10 cellular contexts compared by ENCODE assay signal in genomic region chr1:205247130-205247921, GRCh38. TPM values are rescaled to one million over a fixed set of nuclear protein-coding genes. Genes with fewer than 3 reads are reported as not detected.
A peak's percentile ranks its signal among the peaks of the same experiment; 100 is the strongest.
DNase-seq lines count a peak whose midpoint lies in the region; ATAC-seq lines count a peak whose summit lies in the region.
"Had no signal": no experiment of that assay in that cellular context is flagged by ENCODE, and none has a peak within 500 bp of the region (broad histone marks: within the 10 kb centered on the region; RNA-seq: fewer than 3 reads in every experiment).

No MANE protein-coding gene starts in this region.

- ATAC-seq in GM21576 (IDR thresholded peaks at IDR 0.05; ENCODE audit: unreplicated experiment) (no peak), HG02571 (IDR thresholded peaks at IDR 0.05; ENCODE audit: unreplicated experiment) (no peak), HG03135 (IDR thresholded peaks at IDR 0.05; ENCODE audit: unreplicated experiment) (no peak)

- H3K27me3 Mint-ChIP-seq in dendritic cell treated with granulocyte-macrophage colony-stimulating factor and Interleukin-4, amounts not matched to agents 40 ng/mL and 50 ng/mL, for 4 days: no peaks in the 10 kb centered on the region

- peak overlapping the region; percentile 32 for H3K27ac Mint-ChIP-seq in dendritic cell treated with granulocyte-macrophage colony-stimulating factor and Interleukin-4, amounts not matched to agents 40 ng/mL and 50 ng/mL, for 4 days

- H3K4me3 Mint-ChIP-seq in dendritic cell treated with granulocyte-macrophage colony-stimulating factor and Interleukin-4, amounts not matched to agents 40 ng/mL and 50 ng/mL, for 4 days: no peak overlapping the region

- intact Hi-C loops in dendritic cell treated with granulocyte-macrophage colony-stimulating factor and Interleukin-4, amounts not matched to agents 40 ng/mL and 50 ng/mL, for 4 days (cut with micrococcal nuclease): no loop called here

- no peak overlapping the region for H3K4me3 ChIP-seq in BLaER1 treated with 17β-estradiol and CSF1 and Interleukin-3, amounts not matched to agents 10 nM and 100 nM
- no peak overlapping the region for H3K4me3 ChIP-seq in MG63

- H3K27ac ChIP-seq in BLaER1 treated with 17β-estradiol and CSF1 and Interleukin-3, amounts not matched to agents 10 nM and 100 nM: no peak overlapping the region

- peaks cover 67% of the 10 kb centered on the region for H3K4me1 Mint-ChIP-seq in dendritic cell treated with granulocyte-macrophage colony-stimulating factor and Interleukin-4, amounts not matched to agents 40 ng/mL and 50 ng/mL, for 4 days (ENCODE audit: low read depth)

- H3K4me2 ChIP-seq in BLaER1 treated with 17β-estradiol and CSF1 and Interleukin-3, amounts not matched to agents 10 nM and 100 nM: peak overlapping the region; percentile 17 to 83 (median 68); a peak in 20 of 22 replicates

- DNase-seq in MG63: peak; percentile 64
- DNase-seq in myocyte (ENCODE audit: low read depth): peak; percentile 96
- no peak for DNase-seq in dermis blood vessel endothelial cell
- DNase-seq: activated CD8-positive, alpha-beta memory T cell treated with anti-CD3 and anti-CD28 coated beads for 24 hours; DND-41 had no signal

- H3K36me3 ChIP-seq in BLaER1 treated with 17β-estradiol and CSF1 and Interleukin-3, amounts not matched to agents 10 nM and 100 nM: no peaks in the 10 kb centered on the region
- no peaks in the 10 kb centered on the region for H3K36me3 ChIP-seq in MG63

- no peaks in the 10 kb centered on the region for H3K27me3 ChIP-seq in BLaER1 treated with 17β-estradiol and CSF1 and Interleukin-3, amounts not matched to agents 10 nM and 100 nM
- H3K27me3 ChIP-seq in MG63: no peaks in the 10 kb centered on the region

- no peaks in the 10 kb centered on the region for H3K9me3 Mint-ChIP-seq in dendritic cell treated with granulocyte-macrophage colony-stimulating factor and Interleukin-4, amounts not matched to agents 40 ng/mL and 50 ng/mL, for 4 days

- 0 out of 22 replicates have a peak, but pooled peaks cover 0 to 4% (median 0%) of the 10 kb centered on the region in 11 experiments for H4K20me1 ChIP-seq in BLaER1 treated with 17β-estradiol and CSF1 and Interleukin-3, amounts not matched to agents 10 nM and 100 nM

- H3K4me1 ChIP-seq in BLaER1 treated with 17β-estradiol and CSF1 and Interleukin-3, amounts not matched to agents 10 nM and 100 nM: peaks cover 8 to 30% (median 20%) of the 10 kb centered on the region in 10 experiments; a peak in 18 of 20 replicates

- no peaks in the 10 kb centered on the region for H3K9me3 ChIP-seq in BLaER1 treated with 17β-estradiol and CSF1 and Interleukin-3, amounts not matched to agents 10 nM and 100 nM (replicated peaks in 1 of 11)
- H3K9me3 ChIP-seq in MG63: no peaks in the 10 kb centered on the region

- peak overlapping the region in 1 of 11 experiments; percentile 4; a peak in 1 of 22 replicates for H3K9ac ChIP-seq in BLaER1 treated with 17β-estradiol and CSF1 and Interleukin-3, amounts not matched to agents 10 nM and 100 nM

- H3K36me3 Mint-ChIP-seq in dendritic cell treated with granulocyte-macrophage colony-stimulating factor and Interleukin-4, amounts not matched to agents 40 ng/mL and 50 ng/mL, for 4 days (ENCODE audit: low read depth): peaks cover 37% of the 10 kb centered on the region

RNA-seq across cellular contexts. Expression of gene TMCC2, which starts 19.6 kb away (rescaled TPM):
- 2.4 and 3.7 TPM in 2 replicates for total RNA-seq in MG63 (2014; rRNA removed; shearing (Covaris generic); ENCODE audit: low replicate concordance)
- total RNA-seq in myocyte (15.0 and 24.0 TPM in 2 replicates), dermis blood vessel endothelial cell (1.7 and 1.9 TPM in 2 replicates)
- 9.9 TPM for polyA plus RNA-seq in myocyte (2012)

RNA-seq across cellular contexts. Expression of gene DSTYK, which starts 35.8 kb away (rescaled TPM):
- 7.7 and 8.0 TPM in 2 replicates for total RNA-seq in MG63 (2014; rRNA removed; shearing (Covaris generic); ENCODE audit: low replicate concordance)
- 8.4 and 11.6 TPM in 2 replicates for total RNA-seq in myocyte
- 8.2 TPM for polyA plus RNA-seq in myocyte (2012)
- 14.9 and 15.1 TPM in 2 replicates for total RNA-seq in dermis blood vessel endothelial cell
